In the genomic region with DNA sequence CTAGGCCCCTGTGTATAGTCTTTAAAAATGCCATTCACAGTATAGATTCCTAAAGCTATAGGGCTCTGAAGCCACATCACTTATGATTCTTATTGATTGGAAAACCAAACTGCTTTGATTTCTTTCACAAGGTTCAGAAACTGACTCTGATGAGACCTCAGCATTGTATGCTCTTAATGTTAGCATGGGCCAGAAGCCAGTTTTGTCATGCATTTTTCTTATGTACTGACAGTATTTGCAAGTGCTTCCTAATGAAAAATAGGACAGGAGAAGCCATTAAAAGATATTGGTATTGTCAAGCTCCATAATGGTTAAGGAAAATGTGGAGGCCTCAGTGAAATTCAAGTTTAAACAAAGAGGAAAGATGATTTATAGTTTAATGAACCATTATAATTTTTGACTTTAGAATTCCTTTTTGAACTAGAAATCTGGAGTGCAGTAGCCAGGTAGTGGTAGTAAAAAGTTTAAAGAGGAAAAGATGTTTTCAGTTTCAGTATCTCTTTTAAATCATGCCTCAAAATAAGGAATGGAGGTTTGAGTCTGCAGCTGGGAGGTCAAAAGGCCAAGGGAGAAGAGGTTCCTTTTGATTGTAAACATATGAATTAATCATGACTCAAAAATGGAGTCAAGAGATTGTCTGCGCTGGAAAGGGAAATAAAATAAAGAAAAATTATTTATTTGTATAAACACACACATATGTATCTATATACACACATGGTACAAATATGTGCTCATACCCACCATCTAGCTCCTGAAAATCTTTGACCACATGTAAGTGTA, we compare ENCODE assay signal across 18 cellular contexts.
"Had no signal": no experiment of that assay in that cellular context is flagged by ENCODE, and none has a peak within 500 bp of the region (broad histone marks: within the 10 kb centered on the region; RNA-seq: fewer than 3 reads in every experiment).

No MANE protein-coding gene starts in this region.

- H3K4me3 ChIP-seq: coronary artery, esophagus squamous epithelium, pancreas, thoracic aorta had no signal

- ATAC-seq: activated CD8-positive, alpha-beta memory T cell treated with anti-CD3 and anti-CD28 coated beads, Interleukin-2, amount 10 ng/mL, durations not matched to agents 7 days and 5 days; pancreas; stimulated activated effector memory CD8-positive, alpha-beta T cell treated with anti-CD3 and anti-CD28 coated beads, Interleukin-12 subunit alpha, Interleukin-12 subunit beta, amount 100 ng/mL, for 72 hours had no signal

- H3K4me1 ChIP-seq: esophagus squamous epithelium, pancreas had no signal

- H3K4me3 Mint-ChIP-seq: activated CD8-positive, alpha-beta memory T cell treated with anti-CD3 and anti-CD28 coated beads, Interleukin-2, amount 10 ng/mL, durations not matched to agents 7 days and 5 days; activated naive CD4-positive, alpha-beta T cell treated with anti-CD3 and anti-CD28 coated beads for 36 hours; stimulated activated effector memory CD8-positive, alpha-beta T cell treated with anti-CD3 and anti-CD28 coated beads, Interleukin-12 subunit alpha, Interleukin-12 subunit beta, amount 100 ng/mL, for 72 hours had no signal

- H3K4me1 Mint-ChIP-seq: activated CD8-positive, alpha-beta memory T cell treated with anti-CD3 and anti-CD28 coated beads, Interleukin-2, amount 10 ng/mL, durations not matched to agents 7 days and 5 days; stimulated activated effector memory CD8-positive, alpha-beta T cell treated with anti-CD3 and anti-CD28 coated beads, Interleukin-12 subunit alpha, Interleukin-12 subunit beta, amount 100 ng/mL, for 72 hours had no signal

- H3K27me3 Mint-ChIP-seq: activated CD8-positive, alpha-beta memory T cell treated with anti-CD3 and anti-CD28 coated beads, Interleukin-2, amount 10 ng/mL, durations not matched to agents 7 days and 5 days had no signal

- H3K27ac Mint-ChIP-seq: activated CD8-positive, alpha-beta memory T cell treated with anti-CD3 and anti-CD28 coated beads, Interleukin-2, amount 10 ng/mL, durations not matched to agents 7 days and 5 days; activated naive CD4-positive, alpha-beta T cell treated with anti-CD3 and anti-CD28 coated beads for 36 hours; activated T-helper 2 cell treated with anti-CD3 and anti-CD28 coated beads, Interferon-gamma antibody, Interleukin-2, Interleukin-4, amounts not matched to agents 10 μg/mL and 5 μg/mL and 100 μg/mL, durations not matched to agents 14 hours and 24 hours and 36 hours; stimulated activated effector memory CD8-positive, alpha-beta T cell treated with anti-CD3 and anti-CD28 coated beads, Interleukin-12 subunit alpha, Interleukin-12 subunit beta, amount 100 ng/mL, for 72 hours had no signal

- H3K27ac ChIP-seq: coronary artery, esophagus squamous epithelium, pancreas, thoracic aorta had no signal

- H3K9me3 ChIP-seq: esophagus squamous epithelium, pancreas, thoracic aorta had no signal

- H3K36me3 Mint-ChIP-seq: activated CD8-positive, alpha-beta memory T cell treated with anti-CD3 and anti-CD28 coated beads, Interleukin-2, amount 10 ng/mL, durations not matched to agents 7 days and 5 days; stimulated activated effector memory CD8-positive, alpha-beta T cell treated with anti-CD3 and anti-CD28 coated beads, Interleukin-12 subunit alpha, Interleukin-12 subunit beta, amount 100 ng/mL, for 72 hours had no signal

- DNase-seq: activated CD4-positive, alpha-beta T cell treated with anti-CD3 and anti-CD28 coated beads, Interleukin-2, amount 50 U/mL, for 4 hours; activated CD4-positive, CD25-positive, alpha-beta regulatory T cell treated with anti-CD3 and anti-CD28 coated beads, Interleukin-2, amount 50 U/mL, for 72 hours; activated CD8-positive, alpha-beta memory T cell treated with anti-CD3 and anti-CD28 coated beads, Interleukin-2, amount 10 ng/mL, durations not matched to agents 7 days and 5 days; activated naive CD4-positive, alpha-beta T cell treated with anti-CD3 and anti-CD28 coated beads for 36 hours; activated T-cell treated with anti-CD3 and anti-CD28 coated beads, Interleukin-2, amount 50 U/mL, for 1 hour; central memory CD4-positive, alpha-beta T cell; esophagus squamous epithelium; foreskin melanocyte; head of caudate nucleus; pancreas; stimulated activated CD4-positive, alpha-beta T cell treated with anti-CD3 and anti-CD28 coated beads, Interleukin-12 subunit alpha, Interleukin-12 subunit beta, amount 100 ng/mL, for 4 hours; stimulated activated CD4-positive, alpha-beta T cell treated with anti-CD3 and anti-CD28 coated beads, Interleukin-2, amount 100 ng/mL, for 24 hours; T-helper 1 cell; T1000 had no signal

- H3K27me3 ChIP-seq: esophagus squamous epithelium, pancreas had no signal

- H3K36me3 ChIP-seq: esophagus squamous epithelium, pancreas, thoracic aorta had no signal
